24 cellular contexts compared by ENCODE assay signal in the genomic region with DNA sequence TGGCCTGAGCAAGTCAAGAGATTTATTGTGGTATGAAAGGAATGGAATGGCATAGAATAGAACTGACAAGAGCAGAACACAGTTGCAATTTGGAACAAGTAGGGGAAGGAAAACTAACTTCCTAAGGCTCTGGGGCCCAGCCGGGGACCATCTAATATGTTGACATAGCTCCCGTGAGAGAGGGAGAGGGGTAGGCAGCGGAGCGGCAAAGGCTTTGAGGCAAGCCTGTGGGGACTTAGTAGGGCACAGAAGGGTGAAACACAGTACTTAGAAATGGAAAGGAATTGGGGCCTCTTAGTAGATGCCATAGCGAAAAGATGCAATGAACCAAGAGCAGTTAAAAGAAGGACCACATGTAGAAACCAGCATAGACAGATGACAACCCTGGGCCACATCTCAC. TPM values are rescaled to one million over a fixed set of nuclear protein-coding genes. Genes with fewer than 3 reads are reported as not detected.
DNase-seq lines count a peak whose midpoint lies in the region; ATAC-seq and TF ChIP-seq lines count a peak whose summit lies in the region.
"Had no signal": no experiment of that assay in that cellular context is flagged by ENCODE, and none has a peak within 500 bp of the region (broad histone marks: within the 10 kb centered on the region; RNA-seq: fewer than 3 reads in every experiment).

No MANE protein-coding gene starts in this region.

- H3K18ac ChIP-seq in trophoblast cell (ENCODE audit: low read length) = no peak overlapping the region

- H4K12ac ChIP-seq in trophoblast cell (ENCODE audit: low read depth, low read length) = no peak overlapping the region

- H2BK12ac ChIP-seq in trophoblast cell (ENCODE audit: low read length) = peak overlapping the region; percentile 15

- H2BK5ac ChIP-seq in trophoblast cell (ENCODE audit: low read depth, low read length, poor library complexity) = no peak overlapping the region

- no peak overlapping the region for H3K14ac ChIP-seq in trophoblast cell (ENCODE audit: low read length)

- H2AFZ ChIP-seq in trophoblast cell (ENCODE audit: insufficient read depth, low read length, poor library complexity) = no peak overlapping the region

- TF ChIP-seq POLR2A in spleen (IDR thresholded peaks at IDR 0.05) = no peak

- no peak for TF ChIP-seq CTCF in nephron (IDR thresholded peaks at IDR 0.05; ENCODE audit: unreplicated experiment in 3 of 3)
- TF ChIP-seq CTCF in spleen (IDR thresholded peaks at IDR 0.05 in 8 of 11, conservative IDR thresholded peaks at IDR 0.05 in 3 of 11) = no peak
- TF ChIP-seq CTCF in HFFc6 (IDR thresholded peaks at IDR 0.05) = no peak

- H4K8ac ChIP-seq in trophoblast cell (ENCODE audit: low read depth, low read length) = no peak overlapping the region

- H3K4me1 Mint-ChIP-seq in T-helper 17 cell (peaks cover 3% of the 10 kb centered on the region), nephron (peaks cover 36% of the 10 kb centered on the region), HFFc6 (ENCODE audit: low read depth) (peaks cover 10% of the 10 kb centered on the region)
- H3K4me1 Mint-ChIP-seq: IgD-negative memory B cell had no signal

- H3K27ac Mint-ChIP-seq in T-helper 17 cell = no peak overlapping the region
- peak overlapping the region; percentile 0 to 68 (median 64) for H3K27ac Mint-ChIP-seq in nephron
- no peak overlapping the region for H3K27ac Mint-ChIP-seq in HFFc6
- H3K27ac Mint-ChIP-seq: CD4-positive, CD25-positive, alpha-beta regulatory T cell; CD8-positive, alpha-beta memory T cell; IgD-negative memory B cell had no signal

- H3K9me3 Mint-ChIP-seq in nephron (no peaks in the 10 kb centered on the region), HFFc6 (no peaks in the 10 kb centered on the region)
- H3K9me3 Mint-ChIP-seq: CD8-positive, alpha-beta memory T cell; IgD-negative memory B cell had no signal

- H3K9me3 ChIP-seq in BLaER1 (no peaks in the 10 kb centered on the region), T-helper 17 cell (ENCODE audit: control insufficient read depth, low read length, poor library complexity, severe bottlenecking) (no peaks in the 10 kb centered on the region), trophoblast cell (ENCODE audit: insufficient read depth, low read depth, low read length) (no peaks in the 10 kb centered on the region), spleen (no peaks in the 10 kb centered on the region)
- H3K9me3 ChIP-seq: A549 had no signal

- peak overlapping the region; percentile 1 for H3K4me3 Mint-ChIP-seq in T-helper 17 cell
- H3K4me3 Mint-ChIP-seq in nephron = no peak overlapping the region
- no peak overlapping the region for H3K4me3 Mint-ChIP-seq in HFFc6
- H3K4me3 Mint-ChIP-seq: CD4-positive, CD25-positive, alpha-beta regulatory T cell; CD8-positive, alpha-beta memory T cell; IgD-negative memory B cell had no signal

- H2AK5ac ChIP-seq in trophoblast cell (ENCODE audit: low read length) = no peak overlapping the region

- H3K27ac ChIP-seq in BLaER1 (no peak overlapping the region), trophoblast cell (ENCODE audit: low read depth, low read length) (no peak overlapping the region), spleen (no peak overlapping the region)
- H3K27ac ChIP-seq: 22Rv1, A549 had no signal

- WGBS in trophoblast cell (ENCODE audit: extremely low coverage, insufficient coverage, insufficient read length) = no CpG with 5 or more reads among the region's 5 CpGs
- 67 to 78% (median 77%) methylated on average over 5 of the region's 5 CpGs for WGBS in spleen, 5 donors

- peak overlapping the region; percentile 34; the same call in 1 of the 2 replicates for H3K4me2 ChIP-seq in BLaER1
- no peak overlapping the region for H3K4me2 ChIP-seq in trophoblast cell (ENCODE audit: low read length)
- H3K4me2 ChIP-seq: A549 had no signal

- H3K4me1 ChIP-seq in BLaER1 = peaks cover 22% of the 10 kb centered on the region
- peaks cover 2% of the 10 kb centered on the region in 2 experiments for H3K4me1 ChIP-seq in trophoblast cell (ENCODE audit: control insufficient read depth in 1 of 2, insufficient read depth in 2 of 2, low read length in 2 of 2)
- no peaks in the 10 kb centered on the region for H3K4me1 ChIP-seq in spleen
- H3K4me1 ChIP-seq: A549 had no signal

- DNase-seq in T-helper 17 cell = no peak
- DNase-seq in trophoblast cell = no peak
- no peak for DNase-seq in spleen
- no peak for DNase-seq in HFFc6
- DNase-seq in activated T-cell treated with anti-CD3 and anti-CD28 coated beads, Interleukin-2, amount 50 U/mL, for 48 hours = no peak
- DNase-seq: AML-193; C1 segment of cervical spinal cord; CD4-positive, CD25-positive, alpha-beta regulatory T cell; CD8-positive, alpha-beta memory T cell; COR-L47; DMS 273 treated with DMSO at 0.1 percent for 48 hours; DMS53; DND-41; EL; HCEC 1CT had no signal

- H3K36me3 ChIP-seq in BLaER1 (no peaks in the 10 kb centered on the region), trophoblast cell (ENCODE audit: control insufficient read depth in 1 of 2, insufficient read depth in 2 of 2, low read length in 2 of 2) (no peaks in the 10 kb centered on the region), spleen (no peaks in the 10 kb centered on the region)

- H3K79me2 ChIP-seq in trophoblast cell (ENCODE audit: control insufficient read depth, insufficient read depth, low read length, poor library complexity) = no peaks in the 10 kb centered on the region

- peaks cover 4% of the 10 kb centered on the region for H3K79me1 ChIP-seq in trophoblast cell (ENCODE audit: low read length)

- ATAC-seq in T-helper 17 cell (no peak), HG03432 (IDR thresholded peaks at IDR 0.05; ENCODE audit: unreplicated experiment) (no peak)
- ATAC-seq: A549, GM12878, HepG2 had no signal

- H3K9ac ChIP-seq in BLaER1 (no peak overlapping the region), trophoblast cell (ENCODE audit: low read length) (no peak overlapping the region)

- no peak overlapping the region for H4K91ac ChIP-seq in trophoblast cell (ENCODE audit: low read depth, low read length)

- H3K36me3 Mint-ChIP-seq in T-helper 17 cell (ENCODE audit: low read depth) (peaks cover 5% of the 10 kb centered on the region), nephron (ENCODE audit: low read depth) (no peaks in the 10 kb centered on the region), HFFc6 (ENCODE audit: low read depth) (no peaks in the 10 kb centered on the region)
- H3K36me3 Mint-ChIP-seq: CD4-positive, CD25-positive, alpha-beta regulatory T cell; CD8-positive, alpha-beta memory T cell; IgD-negative memory B cell had no signal

- H3K4me3 ChIP-seq in BLaER1 (no peak overlapping the region), trophoblast cell (ENCODE audit: low read depth, low read length) (no peak overlapping the region), spleen (no peak overlapping the region)
- H3K4me3 ChIP-seq: A549, GM12878 had no signal

- H3K27me3 ChIP-seq in BLaER1 = no peaks in the 10 kb centered on the region
- H3K27me3 ChIP-seq in trophoblast cell (ENCODE audit: insufficient read depth, low read length) = no peaks in the 10 kb centered on the region
- H3K27me3 ChIP-seq in spleen (replicated peaks in 1 of 7) = peaks cover 0 to 3% (median 0%) of the 10 kb centered on the region in 7 donors

- intact Hi-C loops in spleen (cut with DNase I; ENCODE audit: low total_unique reads) = no loop called here

- H3K4ac ChIP-seq in trophoblast cell (ENCODE audit: low read depth, low read length) = no peak overlapping the region

- no peaks in the 10 kb centered on the region for H4K20me1 ChIP-seq in BLaER1

- H3K27me3 Mint-ChIP-seq in T-helper 17 cell = peaks cover 22% of the 10 kb centered on the region
- no peaks in the 10 kb centered on the region for H3K27me3 Mint-ChIP-seq in nephron (ENCODE audit: low read depth)
- peaks cover 7% of the 10 kb centered on the region; the same call in 1 of the 2 replicates for H3K27me3 Mint-ChIP-seq in HFFc6 (ENCODE audit: insufficient read depth)

- H2BK120ac ChIP-seq in trophoblast cell (ENCODE audit: insufficient read depth, low read length, poor library complexity) = peak overlapping the region; percentile 12

- no peak overlapping the region for H3K23ac ChIP-seq in trophoblast cell (ENCODE audit: low read length)

RNA-seq across cellular contexts. Expression of gene GNA14, which starts 11.8 kb away (rescaled TPM):
- not detected for total RNA-seq in T-helper 17 cell
- 14.0 and 14.8 TPM in 2 replicates for polyA plus RNA-seq in trophoblast cell (2013)
- total RNA-seq in spleen = 10 to 100 TPM in 4 of 7 donors, 1 to 10 TPM in 3; 6.1 to 41.7 (median 11.1) TPM
- 1 to 10 TPM; 1.7 to 3.1 (median 1.9) TPM for polyA plus RNA-seq in spleen
- total RNA-seq in HFFc6 (2021; fragmentation: NEBNext Ultra II Directional; extraction: Animal tissue kit (Norgen Biotek cat#: 25700)) = not detected
- total RNA-seq: CD4-positive, CD25-positive, alpha-beta regulatory T cell; CD8-positive, alpha-beta memory T cell; G401; HepG2 had no signal
- polyA plus RNA-seq: CD4-positive, CD25-positive, alpha-beta regulatory T cell; CD8-positive, alpha-beta memory T cell; GM12878; HepG2; IgD-negative memory B cell had no signal

Comparison
In these comparisons a context has a peak if more than half of its experiments do, and no peak if none do; other contexts are left out.
1. H3K27ac Mint-ChIP-seq: peak in nephron (3 of 3); none in T-helper 17 cell (single experiment) and HFFc6 (single experiment).
2. RNA of gene GNA14, which starts 11.8 kb away (total RNA-seq): 6.1 to 41.7 TPM in spleen; not detected in HFFc6 and not detected in T-helper 17 cell; every median in the first group is over 4 times any median in the second.